In genomic region chr7:101814996-101815825, GRCh38 we compare ENCODE assay signal across 1 cellular context.
A peak's percentile ranks its signal among the peaks of the same experiment; 100 is the strongest.
TF ChIP-seq lines count a peak whose summit lies in the region.

No MANE protein-coding gene starts in this region.

TF ChIP-seq in HepG2, 621 proteins besides CTCF, POLR2A, EP300 and RAD21 (continued from another document and continues in another):
- TF ChIP-seq PRDM10 (CRISPR knock-in tag; IDR thresholded peaks at IDR 0.05; ENCODE audit: low read depth), result peak; percentile 95
- TF ChIP-seq ZNF619 (CRISPR knock-in tag; IDR thresholded peaks at IDR 0.05), result 0 out of 2 replicates have a peak, but pooled peaks have one; percentile 54
- 0 out of 2 replicates have a peak, but pooled peaks have one; percentile 5 for TF ChIP-seq ZFY (CRISPR knock-in tag; IDR thresholded peaks at IDR 0.05)
- peak; percentile 62; the same call in 1 of the 2 replicates for TF ChIP-seq GABPB1 (CRISPR knock-in tag; IDR thresholded peaks at IDR 0.05)
- no peak for TF ChIP-seq CENPBD1 (CRISPR knock-in tag; IDR thresholded peaks at IDR 0.05; ENCODE audit: borderline replicate concordance, low read depth)
- TF ChIP-seq ZNF589 (CRISPR knock-in tag; conservative IDR thresholded peaks at IDR 0.05), result 0 out of 2 replicates have a peak, but pooled peaks have one; percentile 30
- no peak for TF ChIP-seq ZNF792 (CRISPR knock-in tag; IDR thresholded peaks at IDR 0.05)
- TF ChIP-seq TFDP1 (CRISPR knock-in tag; IDR thresholded peaks at IDR 0.05; ENCODE audit: borderline replicate concordance), result 0 out of 2 replicates have a peak, but pooled peaks have one; percentile 22
- peak; percentile 77; the same call in 1 of the 2 replicates for TF ChIP-seq ZBTB10 (CRISPR knock-in tag; IDR thresholded peaks at IDR 0.05; ENCODE audit: borderline replicate concordance)
- TF ChIP-seq AFF4 (CRISPR knock-in tag; IDR thresholded peaks at IDR 0.05), result no peak
- TF ChIP-seq POGZ (CRISPR knock-in tag; IDR thresholded peaks at IDR 0.05), result peak; percentile 27; the same call in 1 of the 2 replicates
- no peak for TF ChIP-seq MIER3 (CRISPR knock-in tag; IDR thresholded peaks at IDR 0.05; ENCODE audit: borderline replicate concordance)
- TF ChIP-seq ZXDC (CRISPR knock-in tag; IDR thresholded peaks at IDR 0.05), result no peak
- no peak for TF ChIP-seq DZIP1 (CRISPR knock-in tag; IDR thresholded peaks at IDR 0.05)
- TF ChIP-seq NAIF1 (CRISPR knock-in tag; IDR thresholded peaks at IDR 0.05; ENCODE audit: borderline replicate concordance), result peak; percentile 35; the same call in 1 of the 2 replicates
- TF ChIP-seq TAF15 (IDR thresholded peaks at IDR 0.05; ENCODE audit: low read depth, low read length, poor library complexity, severe bottlenecking), result no peak
- no peak for TF ChIP-seq ZNF780A (CRISPR knock-in tag; IDR thresholded peaks at IDR 0.05)
- TF ChIP-seq CSRNP1 (CRISPR knock-in tag; IDR thresholded peaks at IDR 0.05), result no peak
- no peak for TF ChIP-seq REST (IDR thresholded peaks at IDR 0.05; ENCODE audit: borderline replicate concordance in 1 of 2, low read depth in 1 of 2, low read length in 2 of 2)
- no peak for TF ChIP-seq JUND (CRISPR knock-in tag; IDR thresholded peaks at IDR 0.05)
- no peak for TF ChIP-seq NCOR1 (IDR thresholded peaks at IDR 0.05; ENCODE audit: borderline replicate concordance, low read length)
- no peak for TF ChIP-seq SOX6 (IDR thresholded peaks at IDR 0.05)
- 0 out of 2 replicates have a peak, but pooled peaks have one; percentile 9 for TF ChIP-seq SOX6 (CRISPR knock-in tag; IDR thresholded peaks at IDR 0.05)
- TF ChIP-seq PTBP1 (IDR thresholded peaks at IDR 0.05; ENCODE audit: low read depth, low read length, poor library complexity, severe bottlenecking), result no peak
- TF ChIP-seq SPEN (CRISPR knock-in tag; IDR thresholded peaks at IDR 0.05; ENCODE audit: low read depth), result peak; percentile 49
- TF ChIP-seq ZNF788 (CRISPR knock-in tag; IDR thresholded peaks at IDR 0.05; ENCODE audit: borderline replicate concordance), result peak; percentile 46; the same call in 1 of the 2 replicates
- 0 out of 2 replicates have a peak, but pooled peaks have one; percentile 11 for TF ChIP-seq SAP130 (CRISPR knock-in tag; IDR thresholded peaks at IDR 0.05; ENCODE audit: low read depth)
- no peak for TF ChIP-seq ZNF296 (CRISPR knock-in tag; conservative IDR thresholded peaks at IDR 0.05)
- 0 out of 2 replicates have a peak, but pooled peaks have one; percentile 5 for TF ChIP-seq KMT2A (CRISPR knock-in tag; IDR thresholded peaks at IDR 0.05)
